15 cellular contexts compared by ENCODE assay signal in the genomic region with DNA sequence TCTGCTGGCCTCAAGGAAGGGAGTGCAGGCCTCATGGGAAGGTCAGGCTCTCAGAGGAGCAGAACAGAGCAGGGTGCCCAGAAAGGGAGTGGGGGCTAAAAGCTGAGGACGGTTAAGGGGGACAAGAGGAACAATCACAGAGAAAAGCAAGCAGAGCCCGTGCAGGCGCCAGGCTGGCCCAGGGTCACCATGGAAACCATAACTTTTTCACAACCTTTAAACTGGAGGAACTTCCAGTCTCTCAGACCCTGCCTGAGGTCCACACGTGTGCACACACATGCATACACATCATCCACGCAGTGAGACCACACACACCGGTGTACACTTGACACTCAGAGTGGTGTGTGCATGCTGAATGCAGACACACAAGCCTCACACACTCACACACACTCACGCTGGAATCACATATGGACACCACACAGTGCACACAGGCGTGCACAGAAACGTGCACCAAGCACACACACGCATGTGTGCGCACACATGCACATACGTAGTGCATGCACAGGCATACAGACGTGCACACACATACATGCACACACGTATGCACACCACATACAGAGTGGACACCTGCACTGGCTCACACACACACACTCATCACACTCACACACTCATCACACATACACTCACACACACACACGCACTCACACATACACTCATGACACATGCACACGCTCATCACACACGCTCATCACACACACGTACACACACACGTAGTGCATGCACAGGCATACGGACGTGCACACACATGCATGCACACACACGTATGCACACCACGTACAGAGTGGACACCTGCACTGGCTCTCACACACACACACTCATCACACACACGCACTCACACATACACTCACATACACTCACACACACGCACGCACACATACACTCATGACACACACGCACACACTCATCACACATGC. TPM values are rescaled to one million over a fixed set of nuclear protein-coding genes. Genes with fewer than 3 reads are reported as not detected.
DNase-seq lines count a peak whose midpoint lies in the region; ATAC-seq, FAIRE-seq and TF ChIP-seq lines count a peak whose summit lies in the region.
"Had no signal": no experiment of that assay in that cellular context is flagged by ENCODE, and none has a peak within 500 bp of the region (broad histone marks: within the 10 kb centered on the region; RNA-seq: fewer than 3 reads in every experiment).

No MANE protein-coding gene starts in this region.

- H3K27me3 ChIP-seq in heart right ventricle (peaks cover 0 to 5% (median 0%) of the 10 kb centered on the region in 7 donors), bronchial epithelial cell (ENCODE audit: control insufficient read depth, insufficient read depth, low read length) (no peaks in the 10 kb centered on the region)

- H3K9me3 Mint-ChIP-seq in nephron progenitor cell: no peaks in the 10 kb centered on the region
- H3K9me3 Mint-ChIP-seq: mesothelial cell of epicardium had no signal

- WGBS in heart right ventricle, 2 donors: 79 to 85% methylated on average over 27 of the region's 27 CpGs

- peaks cover 11% of the 10 kb centered on the region for H3K4me1 Mint-ChIP-seq in nephron progenitor cell

- H3K4me3 ChIP-seq in heart right ventricle (no peak overlapping the region), bronchial epithelial cell (ENCODE audit: low read depth, low read length) (no peak overlapping the region)

- no peak overlapping the region for H3K27ac ChIP-seq in heart right ventricle

- H3K36me3 ChIP-seq in heart right ventricle (no peaks in the 10 kb centered on the region), bronchial epithelial cell (ENCODE audit: control insufficient read depth, insufficient read depth, low read length) (no peaks in the 10 kb centered on the region)

- H3K9me3 ChIP-seq in heart right ventricle: no peaks in the 10 kb centered on the region

- TF ChIP-seq CTCF in heart right ventricle (IDR thresholded peaks at IDR 0.05) (no peak), bronchial epithelial cell (IDR thresholded peaks at IDR 0.05; ENCODE audit: insufficient read depth, low read length, severe bottlenecking) (no peak), nephron progenitor cell (IDR thresholded peaks at IDR 0.05) (no peak)

- peaks cover 5 to 55% (median 44%) of the 10 kb centered on the region in 9 donors for H3K4me1 ChIP-seq in heart right ventricle

- H3K36me3 Mint-ChIP-seq in nephron progenitor cell (ENCODE audit: low read depth): no peaks in the 10 kb centered on the region
- H3K36me3 Mint-ChIP-seq: mesothelial cell of epicardium had no signal

- FAIRE-seq in bronchial epithelial cell (lab: Jason Lieb, UNC): peak; percentile 100
- FAIRE-seq: small intestine had no signal

- ATAC-seq in heart right ventricle: no peak
- no peak for ATAC-seq in HG03442 (IDR thresholded peaks at IDR 0.05; ENCODE audit: unreplicated experiment)
- ATAC-seq: Panc1 had no signal

- no peak overlapping the region for H3K4me3 Mint-ChIP-seq in nephron progenitor cell
- H3K4me3 Mint-ChIP-seq: mesothelial cell of epicardium had no signal

- intact Hi-C loops in cardiac septum (cut with DNase I) (no loop called here), heart right ventricle (cut with DNase I) (no loop called here)

- no peak overlapping the region for H3K27ac Mint-ChIP-seq in nephron progenitor cell

- peak; percentile 73 for DNase-seq in cardiac septum (ENCODE audit: low spot score)
- no peak for DNase-seq in heart right ventricle
- no peak for DNase-seq in bronchial epithelial cell (ENCODE audit: low read depth)
- DNase-seq in nephron progenitor cell: peak; percentile 27
- no peak for DNase-seq in SHP77 treated with DMSO at 0.1 percent for 48 hours (lab: John Stamatoyannopoulos, UW)
- DNase-seq in T-helper 2 cell: no peak
- DNase-seq in cerebellar cortex (ENCODE audit: low spot score): no peak
- DNase-seq: activated gamma-delta T cell, EL, NCI-H2107, small intestine had no signal

- H3K27me3 Mint-ChIP-seq in nephron progenitor cell (ENCODE audit: low read depth, poor library complexity): peaks cover 1% of the 10 kb centered on the region

RNA-seq across cellular contexts. Expression of gene SNED1, which starts 37.2 kb away (rescaled TPM):
- total RNA-seq in cardiac septum: 9.7 TPM
- 10 to 100 TPM in 1 of 10 donors, 1 to 10 TPM in 9; 3.9 to 12.7 (median 6.3) TPM for total RNA-seq in heart right ventricle
- 1 to 10 TPM; 4.2 to 6.9 TPM for polyA plus RNA-seq in heart right ventricle
- 0.26 and 0.38 TPM in 2 replicates for total RNA-seq in bronchial epithelial cell

RNA-seq across cellular contexts. Expression of gene CROCC2, which starts 55.1 kb away (rescaled TPM):
- not detected for total RNA-seq in cardiac septum
- total RNA-seq in heart right ventricle: not detected
- under 1 TPM in 1 of 2 donors, not detected in 1; 0.06 TPM for polyA plus RNA-seq in heart right ventricle
- total RNA-seq in bronchial epithelial cell: 0.26 TPM in 1 of 2 replicates, not detected in the other
- total RNA-seq: dermis blood vessel endothelial cell had no signal

Comparison
In these comparisons a context has a peak if more than half of its experiments do, and no peak if none do; other contexts are left out.
1. DNase-seq: peak in cardiac septum (single experiment) and nephron progenitor cell (single experiment); none in heart right ventricle (0 of 2), bronchial epithelial cell (single experiment), SHP77 treated with DMSO at 0.1 percent for 48 hours (single experiment), T-helper 2 cell (0 of 5) and cerebellar cortex (single experiment).